Comparison of ENCODE assay signal across 1 cellular context in the genomic region with DNA sequence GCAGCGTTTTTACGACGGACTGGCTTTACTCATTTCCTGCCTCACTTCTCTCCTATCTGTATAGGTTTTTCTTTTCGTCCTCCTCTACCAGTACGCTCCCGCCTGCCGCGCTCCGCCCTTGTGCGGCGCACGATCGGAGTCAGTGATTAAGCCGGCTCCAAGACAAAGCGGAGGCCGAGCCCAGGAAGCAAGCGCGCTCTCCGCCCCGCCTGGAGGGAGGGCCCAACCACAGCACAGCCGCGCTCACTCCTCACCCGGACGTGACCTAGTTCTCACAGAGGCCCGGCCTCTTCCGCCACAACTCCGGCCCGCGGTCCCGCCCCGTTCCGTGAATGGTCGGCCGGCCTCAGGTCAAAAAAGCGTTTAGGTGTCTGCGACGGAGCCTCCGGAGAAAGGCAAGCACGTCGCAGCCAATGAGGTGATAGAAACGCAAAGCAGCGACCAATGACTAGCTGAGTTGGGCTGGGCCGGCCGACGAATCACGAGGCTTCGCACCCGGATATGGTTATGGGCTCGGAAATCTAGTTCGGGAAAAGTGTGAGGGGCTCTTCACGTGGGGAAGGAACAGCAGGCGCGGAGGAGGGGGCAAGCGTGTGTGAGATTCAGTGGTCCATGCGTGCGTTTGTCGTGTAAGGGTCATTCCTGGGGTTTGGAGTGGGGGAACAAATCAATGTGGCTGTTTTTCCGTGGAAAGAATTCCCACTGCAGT.
TF ChIP-seq lines count a peak whose summit lies in the region.

Gene METTL13, plus strand, starts transcription at position 494 of the 709 bp plus-strand sequence. CDS start 308 bp downstream, outside the sequence.

TF ChIP-seq in HepG2, 621 proteins besides CTCF, POLR2A, EP300 and RAD21 (continued from another document and continues in another):
- TF ChIP-seq ZNF513 (CRISPR knock-in tag; conservative IDR thresholded peaks at IDR 0.05), result no peak
- TF ChIP-seq, protein P1, sequence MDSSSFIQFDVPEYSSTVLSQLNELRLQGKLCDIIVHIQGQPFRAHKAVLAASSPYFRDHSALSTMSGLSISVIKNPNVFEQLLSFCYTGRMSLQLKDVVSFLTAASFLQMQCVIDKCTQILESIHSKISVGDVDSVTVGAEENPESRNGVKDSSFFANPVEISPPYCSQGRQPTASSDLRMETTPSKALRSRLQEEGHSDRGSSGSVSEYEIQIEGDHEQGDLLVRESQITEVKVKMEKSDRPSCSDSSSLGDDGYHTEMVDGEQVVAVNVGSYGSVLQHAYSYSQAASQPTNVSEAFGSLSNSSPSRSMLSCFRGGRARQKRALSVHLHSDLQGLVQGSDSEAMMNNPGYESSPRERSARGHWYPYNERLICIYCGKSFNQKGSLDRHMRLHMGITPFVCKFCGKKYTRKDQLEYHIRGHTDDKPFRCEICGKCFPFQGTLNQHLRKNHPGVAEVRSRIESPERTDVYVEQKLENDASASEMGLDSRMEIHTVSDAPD (CRISPR knock-in tag; IDR thresholded peaks at IDR 0.05), result no peak; the same call in 1 of the 2 replicates
- peak; percentile 91 for TF ChIP-seq ELF3 (CRISPR knock-in tag; IDR thresholded peaks at IDR 0.05)
- peak; percentile 70; the same call in 1 of the 2 replicates for TF ChIP-seq ZSCAN21 (CRISPR knock-in tag; IDR thresholded peaks at IDR 0.05; ENCODE audit: borderline replicate concordance)
- TF ChIP-seq ARNT2 (CRISPR knock-in tag; IDR thresholded peaks at IDR 0.05; ENCODE audit: low read depth), result peak; percentile 92
- no peak for TF ChIP-seq ZNF746 (CRISPR knock-in tag; IDR thresholded peaks at IDR 0.05)
- TF ChIP-seq TCF7 (IDR thresholded peaks at IDR 0.05; ENCODE audit: low read depth), result no peak
- no peak for TF ChIP-seq MAFF (IDR thresholded peaks at IDR 0.05; ENCODE audit: low read depth, low read length)
- peak; percentile 53 for TF ChIP-seq HDAC2 (CRISPR knock-in tag; IDR thresholded peaks at IDR 0.05)
- no peak for TF ChIP-seq ZNF629 (CRISPR knock-in tag; conservative IDR thresholded peaks at IDR 0.05)
- peak; percentile 62; the same call in 1 of the 2 replicates for TF ChIP-seq ZNF362 (CRISPR knock-in tag; IDR thresholded peaks at IDR 0.05; ENCODE audit: borderline replicate concordance)
- TF ChIP-seq ZBTB21 (CRISPR knock-in tag; IDR thresholded peaks at IDR 0.05), result no peak
- TF ChIP-seq ZFP82 (CRISPR knock-in tag; IDR thresholded peaks at IDR 0.05; ENCODE audit: borderline replicate concordance), result no peak
- no peak for TF ChIP-seq SCMH1 (CRISPR knock-in tag; IDR thresholded peaks at IDR 0.05; ENCODE audit: borderline replicate concordance)
- peak; percentile 57 for TF ChIP-seq ZNF317 (CRISPR knock-in tag; IDR thresholded peaks at IDR 0.05)
- TF ChIP-seq ZKSCAN5 (CRISPR knock-in tag; IDR thresholded peaks at IDR 0.05), result no peak
- no peak; the same call in 1 of the 2 replicates for TF ChIP-seq THRA (CRISPR knock-in tag; IDR thresholded peaks at IDR 0.05; ENCODE audit: borderline replicate concordance)
- no peak for TF ChIP-seq ZNF225 (CRISPR knock-in tag; IDR thresholded peaks at IDR 0.05)
- TF ChIP-seq CHD4 (IDR thresholded peaks at IDR 0.05; ENCODE audit: borderline replicate concordance, low read length), result no peak
- no peak for TF ChIP-seq CEBPZ (IDR thresholded peaks at IDR 0.05; ENCODE audit: low read length)
- no peak for TF ChIP-seq ZNF776 (CRISPR knock-in tag; IDR thresholded peaks at IDR 0.05)
- TF ChIP-seq ZBTB10 (CRISPR knock-in tag; IDR thresholded peaks at IDR 0.05; ENCODE audit: borderline replicate concordance), result no peak
- TF ChIP-seq ZNF782 (CRISPR knock-in tag; IDR thresholded peaks at IDR 0.05; ENCODE audit: borderline replicate concordance), result no peak
- TF ChIP-seq, protein P2, sequence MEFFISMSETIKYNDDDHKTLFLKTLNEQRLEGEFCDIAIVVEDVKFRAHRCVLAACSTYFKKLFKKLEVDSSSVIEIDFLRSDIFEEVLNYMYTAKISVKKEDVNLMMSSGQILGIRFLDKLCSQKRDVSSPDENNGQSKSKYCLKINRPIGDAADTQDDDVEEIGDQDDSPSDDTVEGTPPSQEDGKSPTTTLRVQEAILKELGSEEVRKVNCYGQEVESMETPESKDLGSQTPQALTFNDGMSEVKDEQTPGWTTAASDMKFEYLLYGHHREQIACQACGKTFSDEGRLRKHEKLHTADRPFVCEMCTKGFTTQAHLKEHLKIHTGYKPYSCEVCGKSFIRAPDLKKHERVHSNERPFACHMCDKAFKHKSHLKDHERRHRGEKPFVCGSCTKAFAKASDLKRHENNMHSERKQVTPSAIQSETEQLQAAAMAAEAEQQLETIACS (CRISPR knock-in tag; IDR thresholded peaks at IDR 0.05), result no peak
- TF ChIP-seq BCL6 (CRISPR knock-in tag; IDR thresholded peaks at IDR 0.05), result no peak; the same call in 1 of the 2 replicates
- 0 out of 2 replicates have a peak, but pooled peaks have one; percentile 26 for TF ChIP-seq DNMT3B (CRISPR knock-in tag; conservative IDR thresholded peaks at IDR 0.05)
- no peak for TF ChIP-seq ATRX (CRISPR knock-in tag; IDR thresholded peaks at IDR 0.05; ENCODE audit: borderline replicate concordance)
- no peak for TF ChIP-seq ZSCAN29 (CRISPR knock-in tag; conservative IDR thresholded peaks at IDR 0.05)
- no peak for TF ChIP-seq AKAP8 (CRISPR knock-in tag; IDR thresholded peaks at IDR 0.05)
- peak; percentile 66 for TF ChIP-seq ETV5 (CRISPR knock-in tag; IDR thresholded peaks at IDR 0.05; ENCODE audit: borderline replicate concordance)
- no peak for TF ChIP-seq CEBPG (CRISPR knock-in tag; IDR thresholded peaks at IDR 0.05)
- no peak; the same call in 1 of the 2 replicates for TF ChIP-seq ARID5B (CRISPR knock-in tag; IDR thresholded peaks at IDR 0.05)
- TF ChIP-seq, protein P3, sequence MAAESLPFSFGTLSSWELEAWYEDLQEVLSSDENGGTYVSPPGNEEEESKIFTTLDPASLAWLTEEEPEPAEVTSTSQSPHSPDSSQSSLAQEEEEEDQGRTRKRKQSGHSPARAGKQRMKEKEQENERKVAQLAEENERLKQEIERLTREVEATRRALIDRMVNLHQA (CRISPR knock-in tag; IDR thresholded peaks at IDR 0.05), result no peak
- TF ChIP-seq RCOR2 (CRISPR knock-in tag; IDR thresholded peaks at IDR 0.05), result no peak
- TF ChIP-seq PCBP1 (IDR thresholded peaks at IDR 0.05; ENCODE audit: borderline replicate concordance, low read depth, low read length), result 0 out of 2 replicates have a peak, but pooled peaks have one; percentile 57
- 0 out of 2 replicates have a peak, but pooled peaks have one; percentile 47 for TF ChIP-seq MTA1 (CRISPR knock-in tag; IDR thresholded peaks at IDR 0.05; ENCODE audit: borderline replicate concordance)
- no peak for TF ChIP-seq SIX1 (CRISPR knock-in tag; IDR thresholded peaks at IDR 0.05; ENCODE audit: borderline replicate concordance)
- TF ChIP-seq SP4 (CRISPR knock-in tag; IDR thresholded peaks at IDR 0.05), result peak; percentile 91
- TF ChIP-seq, protein P4, sequence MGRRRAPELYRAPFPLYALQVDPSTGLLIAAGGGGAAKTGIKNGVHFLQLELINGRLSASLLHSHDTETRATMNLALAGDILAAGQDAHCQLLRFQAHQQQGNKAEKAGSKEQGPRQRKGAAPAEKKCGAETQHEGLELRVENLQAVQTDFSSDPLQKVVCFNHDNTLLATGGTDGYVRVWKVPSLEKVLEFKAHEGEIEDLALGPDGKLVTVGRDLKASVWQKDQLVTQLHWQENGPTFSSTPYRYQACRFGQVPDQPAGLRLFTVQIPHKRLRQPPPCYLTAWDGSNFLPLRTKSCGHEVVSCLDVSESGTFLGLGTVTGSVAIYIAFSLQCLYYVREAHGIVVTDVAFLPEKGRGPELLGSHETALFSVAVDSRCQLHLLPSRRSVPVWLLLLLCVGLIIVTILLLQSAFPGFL (CRISPR knock-in tag; IDR thresholded peaks at IDR 0.05), result no peak
- TF ChIP-seq ZNF292 (CRISPR knock-in tag; IDR thresholded peaks at IDR 0.05; ENCODE audit: borderline replicate concordance, low read depth), result peak; percentile 58; the same call in 1 of the 2 replicates
